8 cellular contexts compared by ENCODE assay signal in genomic region chr3:172106989-172107388, GRCh38.
DNase-seq lines count a peak whose midpoint lies in the region; ATAC-seq and TF ChIP-seq lines count a peak whose summit lies in the region.

No MANE protein-coding gene starts in this region.

- H3K4me3 ChIP-seq in GM08714 (ENCODE audit: low read length) (peak overlapping the region; percentile 61), left lung (no peak overlapping the region)

- DNase-seq in NCI-H2107 (lab: John Stamatoyannopoulos, UW) (peak; percentile 42), left lung (peak in 1 of 2 donors; percentile 84), NCI-H774 (lab: John Stamatoyannopoulos, UW) (no peak), NCI-H2029 (lab: John Stamatoyannopoulos, UW) (no peak)
- peak; percentile 69 for DNase-seq in activated CD8-positive, alpha-beta memory T cell treated with anti-CD3 and anti-CD28 coated beads, Interleukin-2, amount 50 U/mL, for 48 hours
- DNase-seq in stimulated activated CD8-positive, alpha-beta memory T cell treated with anti-CD3 and anti-CD28 coated beads, Interleukin-15, amount 100 ng/mL, for 24 hours (ENCODE audit: low read depth) = peak; percentile 21

- peak overlapping the region; percentile 57 to 80 for H3K27ac ChIP-seq in left lung

- TF ChIP-seq CTCF in left lung (IDR thresholded peaks at IDR 0.05) = no peak

- ATAC-seq in HG02571 (IDR thresholded peaks at IDR 0.05; ENCODE audit: unreplicated experiment) (peak; percentile 46), left lung (peak; percentile 66)

- intact Hi-C loops in left lung (cut with DNase I) = no loop called here

- H3K4me1 ChIP-seq in left lung = peaks cover 39 to 77% of the 10 kb centered on the region in 2 donors

- no peaks in the 10 kb centered on the region for H3K36me3 ChIP-seq in left lung

- H3K9me3 ChIP-seq in left lung = no peaks in the 10 kb centered on the region

- no peaks in the 10 kb centered on the region for H3K27me3 ChIP-seq in left lung

Comparison
In these comparisons a context has a peak if more than half of its experiments do, and no peak if none do; other contexts are left out.
1. DNase-seq: peak in NCI-H2107 (single experiment), activated CD8-positive, alpha-beta memory T cell treated with anti-CD3 and anti-CD28 coated beads, Interleukin-2, amount 50 U/mL, for 48 hours (single experiment) and stimulated activated CD8-positive, alpha-beta memory T cell treated with anti-CD3 and anti-CD28 coated beads, Interleukin-15, amount 100 ng/mL, for 24 hours (single experiment); none in NCI-H774 (single experiment) and NCI-H2029 (single experiment).